Comparison of ENCODE assay signal across 8 cellular contexts in genomic region chr3:55746808-55747413, GRCh38.
A peak's percentile ranks its signal among the peaks of the same experiment; 100 is the strongest.
DNase-seq lines count a peak whose midpoint lies in the region; ATAC-seq and TF ChIP-seq lines count a peak whose summit lies in the region.

No MANE protein-coding gene starts in this region.

- no peak overlapping the region for H3K4me3 ChIP-seq in dorsolateral prefrontal cortex

- no peaks in the 10 kb centered on the region for H3K9me3 Mint-ChIP-seq in osteocyte (ENCODE audit: unreplicated experiment)

- H3K4me1 Mint-ChIP-seq in osteocyte (ENCODE audit: unreplicated experiment): peaks cover 15% of the 10 kb centered on the region

- H3K36me3 Mint-ChIP-seq in osteocyte (ENCODE audit: unreplicated experiment): no peaks in the 10 kb centered on the region

- H3K4me3 Mint-ChIP-seq in osteocyte (ENCODE audit: unreplicated experiment): no peak overlapping the region

- no peak overlapping the region for H3K27ac Mint-ChIP-seq in osteocyte (ENCODE audit: unreplicated experiment)

- no peak overlapping the region for H3K27ac ChIP-seq in dorsolateral prefrontal cortex

- TF ChIP-seq CTCF in dorsolateral prefrontal cortex (IDR thresholded peaks at IDR 0.05 in 54 of 56, conservative IDR thresholded peaks at IDR 0.05 in 2 of 56; ENCODE audit: low read depth in 1 of 56, partially characterized antibody in 56 of 56) (peak in 55 of 56 donors; percentile 32 to 74 (median 56)), osteocyte (IDR thresholded peaks at IDR 0.05) (peak; percentile 64)

- no peaks in the 10 kb centered on the region for H3K27me3 ChIP-seq in dorsolateral prefrontal cortex

- in situ Hi-C loops in G401 (cut with HindIII; ENCODE audit: low sequenced_read_pairs): no loop called here

- no peaks in the 10 kb centered on the region for H3K27me3 Mint-ChIP-seq in osteocyte (ENCODE audit: unreplicated experiment)

- DNase-seq in G401 (ENCODE audit: low spot score) (peak; percentile 39), M059J (ENCODE audit: low read depth) (peak; percentile 11), dorsolateral prefrontal cortex (no peak), osteocyte (ENCODE audit: extremely low spot score, unreplicated experiment) (no peak), MV-4-11 (lab: John Stamatoyannopoulos, UW) (no peak), activated gamma-delta T cell treated with Interleukin-2 at 50 U/mL for 16 hours (no peak), GF-D8 (lab: John Stamatoyannopoulos, UW) (no peak)

- ATAC-seq in HG02588 (IDR thresholded peaks at IDR 0.05; ENCODE audit: unreplicated experiment): no peak

- intact Hi-C loops in dorsolateral prefrontal cortex (cut with DNase I): loop anchor here (2.0 to 10.0 kb wide), 3 partner anchors 262 to 892 kb away; no protein-coding TSS in a partner anchor

Comparison
In these comparisons a context has a peak if more than half of its experiments do, and no peak if none do; other contexts are left out.
1. DNase-seq: peak in G401 (single experiment) and M059J (single experiment); none in dorsolateral prefrontal cortex (0 of 10), osteocyte (single experiment), MV-4-11 (single experiment), activated gamma-delta T cell treated with Interleukin-2 at 50 U/mL for 16 hours (single experiment) and GF-D8 (single experiment).